Comparison of ENCODE assay signal across 17 cellular contexts in the genomic region with DNA sequence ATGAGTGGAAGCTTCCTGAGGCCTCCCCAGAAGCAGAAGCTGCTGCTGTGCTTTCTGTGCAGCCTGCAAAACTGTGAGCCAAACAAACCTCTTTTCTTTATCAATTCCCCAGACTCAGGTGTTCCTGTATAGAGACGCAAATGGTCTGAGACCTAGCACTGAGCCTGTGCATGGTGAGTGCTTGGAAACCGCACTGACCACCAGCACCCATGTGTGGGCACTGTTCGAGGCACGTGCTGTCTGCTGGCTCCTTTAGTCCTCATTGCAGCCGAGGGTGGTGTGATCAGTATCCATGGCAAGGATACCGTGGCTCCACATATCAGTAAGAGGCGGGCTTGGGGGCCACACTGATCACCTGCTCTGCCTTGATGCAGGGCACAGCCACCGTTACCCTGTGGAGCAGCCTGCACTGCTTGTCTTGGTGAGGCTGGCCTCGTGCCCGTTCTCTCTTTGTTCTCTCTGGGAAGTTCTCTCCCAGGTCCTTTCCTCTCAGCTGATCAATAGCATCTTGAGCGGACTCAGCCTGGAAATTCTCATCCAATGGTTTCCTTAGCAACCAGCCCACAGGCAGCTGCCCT.
"Had no signal": no experiment of that assay in that cellular context is flagged by ENCODE, and none has a peak within 500 bp of the region (broad histone marks: within the 10 kb centered on the region; RNA-seq: fewer than 3 reads in every experiment).

No MANE protein-coding gene starts in this region.

- H3K27me3 Mint-ChIP-seq: activated CD4-positive, alpha-beta T cell treated with anti-CD3 and anti-CD28 coated beads, Interleukin-2, amount 10 ng/mL, durations not matched to agents 24 days and 14 days had no signal

- H3K4me1 Mint-ChIP-seq: activated B cell treated with CpG ODN at 0.5 μM for 24 hours; activated CD4-positive, alpha-beta T cell treated with anti-CD3 and anti-CD28 coated beads, Interleukin-2, amount 10 ng/mL, durations not matched to agents 24 days and 14 days; activated naive CD8-positive, alpha-beta T cell treated with anti-CD3 and anti-CD28 coated beads, Interleukin-2, amount 50 U/mL, for 24 hours had no signal

- H3K36me3 ChIP-seq: cardiac muscle cell, colonic mucosa, heart right ventricle, neutrophil, upper lobe of left lung had no signal

- H3K4me1 ChIP-seq: colonic mucosa, heart right ventricle, upper lobe of left lung had no signal

- H3K27me3 ChIP-seq: cardiac muscle cell, colonic mucosa, neutrophil, upper lobe of left lung had no signal

- H3K9me3 Mint-ChIP-seq: activated B cell treated with CpG ODN at 0.5 μM for 24 hours; activated CD4-positive, alpha-beta T cell treated with anti-CD3 and anti-CD28 coated beads, Interleukin-2, amount 10 ng/mL, durations not matched to agents 24 days and 14 days; activated naive CD8-positive, alpha-beta T cell treated with anti-CD3 and anti-CD28 coated beads, Interleukin-2, amount 50 U/mL, for 24 hours; activated T-helper 1 cell treated with anti-CD3 and anti-CD28 coated beads, Interleukin-12 subunit alpha, Interleukin-12 subunit beta, Interleukin-2, Interleukin-4 antibody, amounts not matched to agents 30 ng/mL and 10 ng/mL and 1 ng/mL, durations not matched to agents 14 hours and 24 hours and 36 hours; T-helper 1 cell treated with Interleukin-12 subunit alpha and Interleukin-12 subunit beta and Interleukin-4 antibody, amounts not matched to agents 30 μg/mL and 1 μg/mL, for 36 hours had no signal

- H3K4me3 ChIP-seq: cardiac muscle cell, colonic mucosa, heart right ventricle, upper lobe of left lung had no signal

- H3K4me3 Mint-ChIP-seq: activated B cell treated with CpG ODN at 0.5 μM for 24 hours; activated CD4-positive, alpha-beta T cell treated with anti-CD3 and anti-CD28 coated beads, Interleukin-2, amount 10 ng/mL, durations not matched to agents 24 days and 14 days; activated naive CD8-positive, alpha-beta T cell treated with anti-CD3 and anti-CD28 coated beads, Interleukin-2, amount 50 U/mL, for 24 hours; activated T-helper 1 cell treated with anti-CD3 and anti-CD28 coated beads, Interleukin-12 subunit alpha, Interleukin-12 subunit beta, Interleukin-2, Interleukin-4 antibody, amounts not matched to agents 30 ng/mL and 10 ng/mL and 1 ng/mL, durations not matched to agents 14 hours and 24 hours and 36 hours; T-helper 1 cell treated with Interleukin-12 subunit alpha and Interleukin-12 subunit beta and Interleukin-4 antibody, amounts not matched to agents 30 μg/mL and 1 μg/mL, for 36 hours had no signal

- DNase-seq: activated B cell treated with CpG ODN at 0.5 μM for 24 hours; activated CD4-positive, alpha-beta T cell treated with anti-CD3 and anti-CD28 coated beads, Interleukin-2, amount 10 ng/mL, durations not matched to agents 24 days and 14 days; activated naive CD4-positive, alpha-beta T cell; activated naive CD8-positive, alpha-beta T cell treated with anti-CD3 and anti-CD28 coated beads, Interleukin-2, amount 50 U/mL, for 24 hours; colonic mucosa; effector CD4-positive, alpha-beta T cell; foreskin melanocyte; heart right ventricle; stimulated activated CD4-positive, alpha-beta T cell treated with anti-CD3 and anti-CD28 coated beads, Interleukin-2, amount 100 ng/mL, for 24 hours; stimulated activated naive CD4-positive, alpha-beta T cell treated with Interleukin-2 at 50 U/mL for 16 hours; upper lobe of left lung had no signal

- H3K27ac ChIP-seq: cardiac muscle cell, colonic mucosa, heart right ventricle, neutrophil, upper lobe of left lung had no signal

- H3K9me3 ChIP-seq: colonic mucosa, neutrophil, upper lobe of left lung had no signal

- ATAC-seq: activated naive CD8-positive, alpha-beta T cell treated with anti-CD3 and anti-CD28 coated beads, Interleukin-2, amount 50 U/mL, for 24 hours; heart right ventricle; right cardiac atrium had no signal

- FAIRE-seq: astrocyte had no signal

- H3K27ac Mint-ChIP-seq: activated B cell treated with CpG ODN at 0.5 μM for 24 hours; activated CD4-positive, alpha-beta T cell treated with anti-CD3 and anti-CD28 coated beads, Interleukin-2, amount 10 ng/mL, durations not matched to agents 24 days and 14 days; activated naive CD8-positive, alpha-beta T cell treated with anti-CD3 and anti-CD28 coated beads, Interleukin-2, amount 50 U/mL, for 24 hours; activated T-helper 1 cell treated with anti-CD3 and anti-CD28 coated beads, Interleukin-12 subunit alpha, Interleukin-12 subunit beta, Interleukin-2, Interleukin-4 antibody, amounts not matched to agents 30 ng/mL and 10 ng/mL and 1 ng/mL, durations not matched to agents 14 hours and 24 hours and 36 hours; T-helper 1 cell treated with Interleukin-12 subunit alpha and Interleukin-12 subunit beta and Interleukin-4 antibody, amounts not matched to agents 30 μg/mL and 1 μg/mL, for 36 hours had no signal
